In the genomic region with DNA sequence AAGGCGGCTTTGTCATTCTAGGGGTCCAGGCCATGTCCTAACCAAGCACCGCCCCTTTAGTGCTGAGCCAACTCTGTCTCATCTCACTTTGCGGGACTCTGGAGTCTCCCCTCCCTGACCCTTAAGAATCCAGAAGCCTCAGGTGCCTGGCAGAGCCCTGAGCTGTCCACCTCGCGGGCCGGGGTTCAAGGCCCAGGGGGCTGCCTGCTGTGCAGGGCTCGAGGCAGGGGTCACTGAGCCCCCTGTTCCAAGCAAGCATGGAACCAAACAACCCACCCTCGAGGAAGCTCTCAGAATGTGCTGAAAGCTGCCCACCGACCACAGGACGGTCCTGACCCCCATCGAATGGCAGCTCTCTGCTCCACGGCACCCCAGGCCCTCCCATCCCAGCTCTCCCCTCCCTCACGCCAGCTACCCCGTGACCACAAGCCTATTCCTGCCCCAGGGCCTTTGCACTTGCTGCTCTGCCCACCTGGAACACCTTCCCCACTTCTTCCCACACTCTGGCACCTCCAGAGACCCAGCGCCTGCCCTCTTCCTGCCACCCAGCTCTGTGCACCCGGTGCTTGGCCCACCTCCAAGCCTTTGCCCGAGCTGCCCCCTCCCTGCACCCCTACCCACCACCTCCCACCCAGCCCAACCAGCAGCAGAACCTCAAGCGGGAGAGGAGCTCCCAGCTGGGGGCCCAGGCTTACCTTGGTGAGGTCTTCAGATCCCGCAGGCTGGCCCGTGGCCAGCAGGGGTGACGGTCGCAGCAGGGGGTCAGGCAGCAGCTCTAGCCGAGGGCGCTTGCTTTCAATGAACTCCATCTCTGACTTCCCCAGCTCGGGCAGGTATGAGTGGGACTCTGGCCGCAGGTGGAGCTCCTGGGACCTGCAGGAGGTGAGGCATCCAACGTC, we compare ENCODE assay signal across 17 cellular contexts.
"Had no signal": no experiment of that assay in that cellular context is flagged by ENCODE, and none has a peak within 500 bp of the region (broad histone marks: within the 10 kb centered on the region; RNA-seq: fewer than 3 reads in every experiment).

No MANE protein-coding gene starts in this region.

- H3K9me3 Mint-ChIP-seq: activated T-cell treated with anti-CD3 and anti-CD28 coated beads, Interleukin-2, amount 50 U/mL, for 4 hours; endodermal cell had no signal

- H3K4me1 Mint-ChIP-seq: endodermal cell had no signal

- H3K4me3 Mint-ChIP-seq: activated CD4-positive, alpha-beta T cell treated with anti-CD3 and anti-CD28 coated beads, Interleukin-2, amount 10 ng/mL, durations not matched to agents 7 days and 5 days; activated CD8-positive, alpha-beta T cell treated with anti-CD3 and anti-CD28 coated beads, Interleukin-2, amount 10 ng/mL, durations not matched to agents 7 days and 5 days; activated T-cell treated with anti-CD3 and anti-CD28 coated beads, Interleukin-2, amount 50 U/mL, for 4 hours; endodermal cell had no signal

- H3K27ac ChIP-seq: adrenal gland, cardiac muscle cell, epithelial cell of prostate, foreskin keratinocyte, left lung, vagina had no signal

- H3K4me3 ChIP-seq: adrenal gland, cardiac muscle cell, left lung, stomach, vagina had no signal

- H3K9me3 ChIP-seq: adrenal gland, left lung, stomach, vagina had no signal

- H3K4me1 ChIP-seq: foreskin keratinocyte had no signal

- ATAC-seq: activated CD4-positive, CD25-positive, alpha-beta regulatory T cell treated with anti-CD3 and anti-CD28 coated beads, Interleukin-2, amount 50 U/mL, for 24 hours; activated CD8-positive, alpha-beta T cell treated with anti-CD3 and anti-CD28 coated beads, Interleukin-2, amount 10 ng/mL, durations not matched to agents 7 days and 5 days; activated naive CD4-positive, alpha-beta T cell treated with anti-CD3 and anti-CD28 coated beads, Interleukin-2, amount 50 U/mL, for 72 hours; activated T-cell treated with anti-CD3 and anti-CD28 coated beads, Interleukin-2, amount 50 U/mL, for 4 hours; foreskin keratinocyte; left lung had no signal

- H3K27me3 Mint-ChIP-seq: activated CD4-positive, alpha-beta T cell treated with anti-CD3 and anti-CD28 coated beads, Interleukin-2, amount 10 ng/mL, durations not matched to agents 7 days and 5 days; progenitor cell of endocrine pancreas had no signal

- H3K36me3 ChIP-seq: cardiac muscle cell had no signal

- DNase-seq: activated CD4-positive, alpha-beta T cell treated with anti-CD3 and anti-CD28 coated beads, Interleukin-2, amount 10 ng/mL, durations not matched to agents 7 days and 5 days; activated CD8-positive, alpha-beta T cell treated with anti-CD3 and anti-CD28 coated beads, Interleukin-2, amount 10 ng/mL, durations not matched to agents 7 days and 5 days; activated effector memory CD4-positive, alpha-beta T cell treated with Interleukin-2 at 50 U/mL for 16 hours; activated T-cell treated with anti-CD3 and anti-CD28 coated beads, Interleukin-2, amount 50 U/mL, for 4 hours; adrenal gland; endodermal cell; foreskin keratinocyte; stomach; T-helper 1 cell; trophoblast cell had no signal

- H3K27me3 ChIP-seq: adrenal gland, cardiac muscle cell, foreskin keratinocyte, left lung, stomach, vagina had no signal

- H3K27ac Mint-ChIP-seq: activated CD4-positive, alpha-beta T cell treated with anti-CD3 and anti-CD28 coated beads, Interleukin-2, amount 10 ng/mL, durations not matched to agents 7 days and 5 days; activated CD8-positive, alpha-beta T cell treated with anti-CD3 and anti-CD28 coated beads, Interleukin-2, amount 10 ng/mL, durations not matched to agents 7 days and 5 days; activated naive CD4-positive, alpha-beta T cell treated with anti-CD3 and anti-CD28 coated beads, Interleukin-2, amount 50 U/mL, for 72 hours; progenitor cell of endocrine pancreas had no signal
